15 cellular contexts compared by ENCODE assay signal in genomic region chr14:93953263-93953662, GRCh38. TPM values are rescaled to one million over a fixed set of nuclear protein-coding genes. Genes with fewer than 3 reads are reported as not detected.
DNase-seq lines count a peak whose midpoint lies in the region; ATAC-seq, FAIRE-seq and TF ChIP-seq lines count a peak whose summit lies in the region.
"Had no signal": no experiment of that assay in that cellular context is flagged by ENCODE, and none has a peak within 500 bp of the region (broad histone marks: within the 10 kb centered on the region; RNA-seq: fewer than 3 reads in every experiment).

No MANE protein-coding gene starts in this region.

- no peaks in the 10 kb centered on the region for H4K20me1 ChIP-seq in H9 (ENCODE audit: control insufficient read depth, insufficient read depth, insufficient read length)
- H4K20me1 ChIP-seq in K562 (replicated peaks; ENCODE audit: control insufficient read depth, insufficient read depth, low read length) = no peaks in the 10 kb centered on the region; the same call in 1 of the 2 replicates
- no peaks in the 10 kb centered on the region for H4K20me1 ChIP-seq in mammary epithelial cell (ENCODE audit: insufficient read depth, low read length)

- H2BK120ac ChIP-seq in H9 (ENCODE audit: low read depth, low read length, poor library complexity, severe bottlenecking) = no peak overlapping the region

- H3K4me1 ChIP-seq in H9 (ENCODE audit: insufficient read depth, low read length) (no peaks in the 10 kb centered on the region; the same call in 1 of the 2 replicates), K562 (replicated peaks in 1 of 2; ENCODE audit: control insufficient read depth in 2 of 2, insufficient read depth in 2 of 2, low read length in 2 of 2) (no peaks in the 10 kb centered on the region), gastrocnemius medialis (peaks cover 67 to 90% of the 10 kb centered on the region in 2 donors), mammary epithelial cell (ENCODE audit: insufficient read depth, low read length) (peaks cover 7% of the 10 kb centered on the region)

- H3K4ac ChIP-seq in H9 (ENCODE audit: low read depth, low read length) = no peak overlapping the region

- DNase-seq in activated CD8-positive, alpha-beta memory T cell treated with anti-CD3 and anti-CD28 coated beads, Interleukin-2, amount 10 ng/mL, durations not matched to agents 7 days and 5 days = no peak
- no peak for DNase-seq in activated CD8-positive, alpha-beta memory T cell treated with anti-CD3 and anti-CD28 coated beads, Interleukin-2, amount 50 U/mL, for 48 hours
- DNase-seq in H9 (peak; percentile 66), K562 (ENCODE audit: extremely low read depth in 1 of 4, low spot score in 3 of 4) (peak in 1 of 4 experiments; percentile 20), gastrocnemius medialis (no peak), mammary epithelial cell (no peak), T-helper 9 cell (no peak)
- no peak for DNase-seq in activated CD4-positive, alpha-beta T cell treated with anti-CD3 and anti-CD28 coated beads, Interleukin-2, amount 50 U/mL, for 4 hours
- DNase-seq: caudate nucleus, IMR-90, NCI-H1436 had no signal

- H3K18ac ChIP-seq in H9 (ENCODE audit: insufficient read length, low read depth, low read length) = no peak overlapping the region

- CTCF ChIA-PET in activated CD8-positive, alpha-beta memory T cell treated with anti-CD3 and anti-CD28 coated beads, Interleukin-2, amount 10 ng/mL, durations not matched to agents 7 days and 5 days (lab: Charles Lee) = interaction anchor here (0.5 to 17.4 kb wide), 12 partner anchors 10 to 98 kb away, joined by 3 to 309 read pairs (median 8); partner anchors contain the start of gene ASB2
- CTCF ChIA-PET in K562 (lab: Yijun Ruan, JAX; ENCODE audit: low intra/inter-chr PET ratio) (interaction anchor here (0.6 to 1.2 kb wide), 2 partner anchors 49 to 189 kb away, joined by 3 read pairs; no protein-coding TSS in a partner anchor), mammary epithelial cell (lab: Charles Lee; ENCODE audit: low non-redundant PET) (no interaction called here)

- no TSS peak for BruUV-seq in K562 (replicated peaks; lab: Mats Ljungman, UMichigan)
- no TSS peak for BruUV-seq in mammary epithelial cell (replicated peaks; lab: Mats Ljungman, UMichigan)

- H3K27me3 ChIP-seq in H9 (ENCODE audit: insufficient read depth, low read length) (no peaks in the 10 kb centered on the region), K562 (ENCODE audit: control insufficient read depth in 2 of 2, insufficient read depth in 2 of 2, low read length in 2 of 2) (peaks cover 2 to 19% of the 10 kb centered on the region in 2 experiments; a peak in 2 of 5 replicates), gastrocnemius medialis (no peaks in the 10 kb centered on the region), mammary epithelial cell (ENCODE audit: insufficient read depth, low read length) (no peaks in the 10 kb centered on the region)

- no peaks in the 10 kb centered on the region for H3K9me3 ChIP-seq in H9 (ENCODE audit: control insufficient read depth, low read depth, low read length)
- no peaks in the 10 kb centered on the region for H3K9me3 ChIP-seq in K562 (replicated peaks; ENCODE audit: control insufficient read depth, insufficient read depth, low read depth, low read length)
- H3K9me3 ChIP-seq in gastrocnemius medialis = no peaks in the 10 kb centered on the region
- no peaks in the 10 kb centered on the region for H3K9me3 ChIP-seq in mammary epithelial cell (replicated peaks; ENCODE audit: insufficient read depth, low read length)

- H2AK5ac ChIP-seq in H9 (ENCODE audit: insufficient read length, low read length) = no peak overlapping the region

- H3K23me2 ChIP-seq in H9 (ENCODE audit: insufficient read length, low read depth, low read length, poor library complexity, severe bottlenecking) = no peaks in the 10 kb centered on the region

- no peak overlapping the region for H3T11ph ChIP-seq in H9 (ENCODE audit: low read length)

- H3K27ac Mint-ChIP-seq in activated CD8-positive, alpha-beta memory T cell treated with anti-CD3 and anti-CD28 coated beads, Interleukin-2, amount 10 ng/mL, durations not matched to agents 7 days and 5 days = peak overlapping the region; percentile 99
- no peak overlapping the region for H3K27ac Mint-ChIP-seq in H9

- H3K27ac ChIP-seq in H9 (ENCODE audit: insufficient read length, low read depth, low read length) (no peak overlapping the region), K562 (ENCODE audit: extremely low read depth, low read depth, low read length) (no peak overlapping the region), gastrocnemius medialis (peak overlapping the region; percentile 97 to 100 (median 98)), mammary epithelial cell (ENCODE audit: insufficient read depth, low read depth, low read length) (no peak overlapping the region)

- no peak overlapping the region for H2BK5ac ChIP-seq in H9 (ENCODE audit: insufficient read length, low read length)

- no peak overlapping the region for H4K91ac ChIP-seq in H9 (ENCODE audit: insufficient read length, low read depth, low read length)

- POLR2A ChIA-PET in K562 (lab: Yijun Ruan, JAX) = no interaction called here

- no peak overlapping the region for H2BK15ac ChIP-seq in H9 (ENCODE audit: low read depth, low read length)

- no peak overlapping the region for H2AFZ ChIP-seq in H9 (ENCODE audit: low read length)
- no peak overlapping the region for H2AFZ ChIP-seq in K562 (ENCODE audit: low read depth, low read length)
- no peak overlapping the region for H2AFZ ChIP-seq in mammary epithelial cell (ENCODE audit: low read depth, low read length)

- no peak overlapping the region for H2BK12ac ChIP-seq in H9 (ENCODE audit: insufficient read length, low read depth, low read length)

- H3K36me3 Mint-ChIP-seq in activated CD8-positive, alpha-beta memory T cell treated with anti-CD3 and anti-CD28 coated beads, Interleukin-2, amount 10 ng/mL, durations not matched to agents 7 days and 5 days = peaks cover 77% of the 10 kb centered on the region
- no peaks in the 10 kb centered on the region for H3K36me3 Mint-ChIP-seq in H9 (ENCODE audit: insufficient read depth in 1 of 3, low read depth in 3 of 3)

- TF ChIP-seq POLR2A in K562 (conservative IDR thresholded peaks at IDR 0.05) = no peak
- no peak for TF ChIP-seq POLR2A in gastrocnemius medialis (IDR thresholded peaks at IDR 0.05)

- dilution Hi-C loops in mammary epithelial cell (cut with HindIII; ENCODE audit: low sequenced_read_pairs) = loop anchor here (5.0 kb wide), 1 partner anchor 46 kb away; no protein-coding TSS in a partner anchor

- no peak for TF ChIP-seq EP300 in K562 (IDR thresholded peaks at IDR 0.05; ENCODE audit: low read length)

- H3K36me3 ChIP-seq in K562 (ENCODE audit: control insufficient read depth, insufficient read depth, low read length) (no peaks in the 10 kb centered on the region), gastrocnemius medialis (peaks cover 0 to 70% of the 10 kb centered on the region in 2 donors), mammary epithelial cell (ENCODE audit: insufficient read depth, low read length) (no peaks in the 10 kb centered on the region)

- H3K9me1 ChIP-seq in K562 (ENCODE audit: control insufficient read depth, insufficient read depth, low read length) = no peaks in the 10 kb centered on the region

- H3K9me3 Mint-ChIP-seq in activated CD8-positive, alpha-beta memory T cell treated with anti-CD3 and anti-CD28 coated beads, Interleukin-2, amount 10 ng/mL, durations not matched to agents 7 days and 5 days (ENCODE audit: low read depth) = no peaks in the 10 kb centered on the region
- no peaks in the 10 kb centered on the region; a peak in 1 of 5 replicates for H3K9me3 Mint-ChIP-seq in H9

- no peak overlapping the region for H2BK20ac ChIP-seq in H9 (ENCODE audit: low read depth, low read length, poor library complexity, severe bottlenecking)

- H3K4me3 ChIP-seq in K562 (no peak overlapping the region), gastrocnemius medialis (no peak overlapping the region), mammary epithelial cell (replicated peaks in 1 of 3; ENCODE audit: insufficient read depth in 1 of 3, low read depth in 2 of 3, low read length in 3 of 3) (no peak overlapping the region)

- peak overlapping the region; percentile 99 for H3K4me3 Mint-ChIP-seq in activated CD8-positive, alpha-beta memory T cell treated with anti-CD3 and anti-CD28 coated beads, Interleukin-2, amount 10 ng/mL, durations not matched to agents 7 days and 5 days
- no peak overlapping the region for H3K4me3 Mint-ChIP-seq in H9

- FAIRE-seq in K562 (lab: Jason Lieb, UNC) = no peak
- FAIRE-seq: H54 had no signal

- H4K8ac ChIP-seq in H9 (replicated peaks; ENCODE audit: insufficient read length, low read depth, low read length) = no peak overlapping the region

- no peaks in the 10 kb centered on the region for H3K79me2 ChIP-seq in H9 (ENCODE audit: insufficient read depth, low read length)
- no peaks in the 10 kb centered on the region for H3K79me2 ChIP-seq in K562 (ENCODE audit: control insufficient read depth, insufficient read depth, low read length)
- H3K79me2 ChIP-seq in mammary epithelial cell (ENCODE audit: insufficient read depth, low read length) = no peaks in the 10 kb centered on the region

- in situ Hi-C loops in K562 (cut with MboI) (no loop called here), gastrocnemius medialis (cut with MboI; ENCODE audit: low sequenced_read_pairs in 4 of 4) (no loop called here), mammary epithelial cell (cut with MboI; ENCODE audit: low sequenced_read_pairs in 2 of 2) (no loop called here)

- TF ChIP-seq RAD21 in K562 (CRISPR knock-in tag; conservative IDR thresholded peaks at IDR 0.05 in 1 of 2, IDR thresholded peaks at IDR 0.05 in 1 of 2) = no peak

- no peaks in the 10 kb centered on the region for H3K27me3 Mint-ChIP-seq in activated CD8-positive, alpha-beta memory T cell treated with anti-CD3 and anti-CD28 coated beads, Interleukin-2, amount 10 ng/mL, durations not matched to agents 7 days and 5 days
- no peaks in the 10 kb centered on the region; the same call in none of the 2 replicates for H3K27me3 Mint-ChIP-seq in H9 (ENCODE audit: low read depth)

- peaks cover 89% of the 10 kb centered on the region for H3K4me1 Mint-ChIP-seq in activated CD8-positive, alpha-beta memory T cell treated with anti-CD3 and anti-CD28 coated beads, Interleukin-2, amount 10 ng/mL, durations not matched to agents 7 days and 5 days
- peaks cover 25 to 34% of the 10 kb centered on the region in 2 experiments for H3K4me1 Mint-ChIP-seq in H9

- H3K9ac ChIP-seq in H9 (ENCODE audit: extremely low read depth, insufficient read length, low read length) (no peak overlapping the region), K562 (ENCODE audit: insufficient read depth in 1 of 2, low read depth in 2 of 2, low read length in 2 of 2) (no peak overlapping the region), mammary epithelial cell (ENCODE audit: insufficient read depth, low read length) (no peak overlapping the region)

- no peak overlapping the region for H3K4me2 ChIP-seq in H9 (ENCODE audit: insufficient read depth, insufficient read length, low read length)
- no peak overlapping the region for H3K4me2 ChIP-seq in K562 (ENCODE audit: insufficient read depth, low read length)
- no peak overlapping the region for H3K4me2 ChIP-seq in mammary epithelial cell (ENCODE audit: insufficient read depth, low read depth, low read length)

- H3K14ac ChIP-seq in H9 (ENCODE audit: insufficient read depth, low read length) = no peak overlapping the region

- no peak overlapping the region for H3K23ac ChIP-seq in H9 (ENCODE audit: insufficient read length, low read depth, low read length)

- WGBS in H9 (ENCODE audit: extremely low coverage, insufficient read length, low lambda C conversion rate) = no CpG with 5 or more reads among the region's 14 CpGs
- 3% methylated on average over 12 of the region's 14 CpGs for WGBS in K562 (ENCODE audit: insufficient coverage, low coverage, missing lambda C conversion rate)
- WGBS in mammary epithelial cell (ENCODE audit: low coverage, missing lambda C conversion rate) = 100% methylated on average over 2 of the region's 14 CpGs

- intact Hi-C loops in K562 (cut with micrococcal nuclease) (no loop called here), gastrocnemius medialis (cut with DNase I; ENCODE audit: low total_unique reads) (no loop called here), mammary epithelial cell (cut with micrococcal nuclease) (no loop called here)

- H4K5ac ChIP-seq in H9 (ENCODE audit: insufficient read length, low read depth, low read length) = no peak overlapping the region

- H3K56ac ChIP-seq in H9 (ENCODE audit: insufficient read length, low read depth, low read length) = no peak overlapping the region

- ATAC-seq in activated CD8-positive, alpha-beta memory T cell treated with anti-CD3 and anti-CD28 coated beads, Interleukin-2, amount 10 ng/mL, durations not matched to agents 7 days and 5 days = no peak
- ATAC-seq in K562 = peak; percentile 47; the same call in 1 of the 3 replicates
- no peak for ATAC-seq in gastrocnemius medialis
- ATAC-seq: esophagus mucosa had no signal

- TF ChIP-seq CTCF in H9 (conservative IDR thresholded peaks at IDR 0.05) (peak; percentile 52), K562 (IDR thresholded peaks at IDR 0.05 in 2 of 3, conservative IDR thresholded peaks at IDR 0.05 in 1 of 3; ENCODE audit: insufficient read depth in 2 of 3, low read depth in 1 of 3, low read length in 3 of 3) (peak in 1 of 3 experiments; percentile 14; a peak in 1 of 6 replicates), gastrocnemius medialis (IDR thresholded peaks at IDR 0.05 in 4 of 5, conservative IDR thresholded peaks at IDR 0.05 in 1 of 5) (peak in 1 of 5 experiments; percentile 27), mammary epithelial cell (conservative IDR thresholded peaks at IDR 0.05 in 1 of 2, IDR thresholded peaks at IDR 0.05 in 1 of 2; ENCODE audit: extremely low read depth in 1 of 2, insufficient read depth in 1 of 2, low read depth in 1 of 2, low read length in 2 of 2) (no peak)

- H3K79me1 ChIP-seq in H9 (ENCODE audit: insufficient read depth, low read depth, low read length, poor library complexity, severe bottlenecking) = no peaks in the 10 kb centered on the region

RNA-seq across cellular contexts. Expression of gene ASB2, which starts 23.1 kb away (rescaled TPM):
- 100 to 1,000 TPM; 116 to 177 TPM for total RNA-seq in activated CD8-positive, alpha-beta memory T cell treated with anti-CD3 and anti-CD28 coated beads, Interleukin-2, amount 10 ng/mL, durations not matched to agents 7 days and 5 days
- total RNA-seq in H9 (2021) (0.35 and 1.3 TPM in 2 replicates), K562 (2014; rRNA removed) (not detected in 2 replicates), K562 (2014; rRNA removed; fragmentation: Illumina TruSeq; extraction: Trizol) (not detected in 2 replicates), K562 (2015; rRNA removed; fragmentation: Illumina TruSeq; extraction: Trizol) (not detected in 2 replicates), K562 (2021) (not detected in 2 replicates), gastrocnemius medialis (100 to 1,000 TPM; 335 to 819 (median 539) TPM), mammary epithelial cell (under 1 TPM; 0.17 to 0.19 TPM)
- not detected in 2 replicates for total RNA-seq in K562 (2011; cell fraction: chromatin; rRNA removed; ENCODE audit: low replicate concordance)
- total RNA-seq in K562 (2011; cell fraction: nucleolus; rRNA removed) = not detected in 2 replicates
- total RNA-seq in K562 (2011; cell fraction: nucleoplasm; rRNA removed) = not detected in 2 replicates
- polyA plus RNA-seq in K562 (2011; rRNA removed) (not detected in 2 replicates), K562 (2014; fragmentation: Illumina TruSeq; extraction: Trizol) (not detected in 2 replicates), K562 (2014; fragmentation: Nextera tagmentation; extraction: Ambion mirVana) (not detected), K562 (2014; rRNA removed) (not detected in 2 replicates), mammary epithelial cell (0.92 TPM)
- not detected in 2 replicates for polyA plus RNA-seq in K562 (2011; cell fraction: cytosol; rRNA removed)
- not detected in 2 replicates for polyA plus RNA-seq in K562 (2011; cell fraction: nucleus; rRNA removed)
- 0.12 TPM in 1 of 2 replicates, not detected in the other for polyA plus RNA-seq in K562 (2012)
- polyA minus RNA-seq in K562 (2011; rRNA and poly(A)+ RNA removed) = not detected in 2 replicates
- polyA minus RNA-seq in K562 (2011; cell fraction: cytosol; rRNA and poly(A)+ RNA removed) = not detected in 2 replicates
- not detected in 2 replicates for polyA minus RNA-seq in K562 (2011; cell fraction: nucleus; rRNA and poly(A)+ RNA removed)
- not detected for polyA minus RNA-seq in mammary epithelial cell

RNA-seq across cellular contexts. Expression of gene FAM181A, which starts 26.1 kb away (rescaled TPM):
- total RNA-seq in activated CD8-positive, alpha-beta memory T cell treated with anti-CD3 and anti-CD28 coated beads, Interleukin-2, amount 10 ng/mL, durations not matched to agents 7 days and 5 days = not detected
- total RNA-seq in H9 (2021) (not detected in 2 replicates), K562 (2014; rRNA removed) (not detected in 2 replicates), K562 (2014; rRNA removed; fragmentation: Illumina TruSeq; extraction: Trizol) (not detected in 2 replicates), K562 (2015; rRNA removed; fragmentation: Illumina TruSeq; extraction: Trizol) (not detected in 2 replicates), K562 (2021) (not detected in 2 replicates), gastrocnemius medialis (not detected), mammary epithelial cell (under 1 TPM in 1 of 2 donors, not detected in 1; 0.17 TPM)
- not detected in 2 replicates for total RNA-seq in K562 (2011; cell fraction: chromatin; rRNA removed; ENCODE audit: low replicate concordance)
- total RNA-seq in K562 (2011; cell fraction: nucleolus; rRNA removed) = not detected in 2 replicates
- not detected in 2 replicates for total RNA-seq in K562 (2011; cell fraction: nucleoplasm; rRNA removed)
- polyA plus RNA-seq in K562 (2011; rRNA removed) (not detected in 2 replicates), K562 (2014; fragmentation: Illumina TruSeq; extraction: Trizol) (not detected in 2 replicates), K562 (2014; fragmentation: Nextera tagmentation; extraction: Ambion mirVana) (not detected), K562 (2014; rRNA removed) (not detected in 2 replicates), mammary epithelial cell (0.18 TPM)
- not detected in 2 replicates for polyA plus RNA-seq in K562 (2011; cell fraction: cytosol; rRNA removed)
- not detected in 2 replicates for polyA plus RNA-seq in K562 (2011; cell fraction: nucleus; rRNA removed)
- polyA plus RNA-seq in K562 (2012) = not detected in 2 replicates
- polyA minus RNA-seq in K562 (2011; rRNA and poly(A)+ RNA removed) = not detected in 2 replicates
- polyA minus RNA-seq in K562 (2011; cell fraction: cytosol; rRNA and poly(A)+ RNA removed) = not detected in 2 replicates
- polyA minus RNA-seq in K562 (2011; cell fraction: nucleus; rRNA and poly(A)+ RNA removed) = not detected in 2 replicates
- polyA minus RNA-seq in mammary epithelial cell = not detected
- total RNA-seq: esophagus mucosa, IMR-90, skeletal muscle tissue, ureter had no signal
- polyA plus RNA-seq: IMR-90 had no signal

RNA-seq across cellular contexts. Expression of gene CCDC197, which starts 43.8 kb away (rescaled TPM):
- total RNA-seq in activated CD8-positive, alpha-beta memory T cell treated with anti-CD3 and anti-CD28 coated beads, Interleukin-2, amount 10 ng/mL, durations not matched to agents 7 days and 5 days = under 1 TPM in 1 of 2 experiments, not detected in 1; 0.14 TPM
- total RNA-seq in H9 (2021) (not detected in 2 replicates), K562 (2014; rRNA removed) (not detected in 2 replicates), K562 (2014; rRNA removed; fragmentation: Illumina TruSeq; extraction: Trizol) (not detected in 2 replicates), K562 (2015; rRNA removed; fragmentation: Illumina TruSeq; extraction: Trizol) (not detected in 2 replicates), K562 (2021) (not detected in 2 replicates), gastrocnemius medialis (under 1 TPM in 2 of 4 donors, not detected in 2; 0.56 to 0.61 TPM), mammary epithelial cell (not detected)
- not detected in 2 replicates for total RNA-seq in K562 (2011; cell fraction: chromatin; rRNA removed; ENCODE audit: low replicate concordance)
- total RNA-seq in K562 (2011; cell fraction: nucleolus; rRNA removed) = not detected in 2 replicates
- total RNA-seq in K562 (2011; cell fraction: nucleoplasm; rRNA removed) = not detected in 2 replicates
- polyA plus RNA-seq in K562 (2011; rRNA removed) (not detected in 2 replicates), K562 (2014; fragmentation: Illumina TruSeq; extraction: Trizol) (not detected in 2 replicates), K562 (2014; fragmentation: Nextera tagmentation; extraction: Ambion mirVana) (not detected), K562 (2014; rRNA removed) (not detected in 2 replicates), mammary epithelial cell (not detected)
- polyA plus RNA-seq in K562 (2011; cell fraction: cytosol; rRNA removed) = not detected in 2 replicates
- polyA plus RNA-seq in K562 (2011; cell fraction: nucleus; rRNA removed) = not detected in 2 replicates
- polyA plus RNA-seq in K562 (2012) = not detected in 2 replicates
- not detected in 2 replicates for polyA minus RNA-seq in K562 (2011; rRNA and poly(A)+ RNA removed)
- not detected in 2 replicates for polyA minus RNA-seq in K562 (2011; cell fraction: cytosol; rRNA and poly(A)+ RNA removed)
- not detected in 2 replicates for polyA minus RNA-seq in K562 (2011; cell fraction: nucleus; rRNA and poly(A)+ RNA removed)
- not detected for polyA minus RNA-seq in mammary epithelial cell
- total RNA-seq: esophagus mucosa, IMR-90, skeletal muscle tissue, ureter had no signal
- polyA plus RNA-seq: IMR-90 had no signal

Comparison
In these comparisons a context has a peak if more than half of its experiments do, and no peak if none do; other contexts are left out.
1. H3K27ac ChIP-seq: peak in gastrocnemius medialis (4 of 4); none in H9 (single experiment), K562 (single experiment) and mammary epithelial cell (single experiment).
2. RNA of gene ASB2, which starts 23.1 kb away (total RNA-seq): 335 to 819 TPM in gastrocnemius medialis and 116 to 177 TPM in activated CD8-positive, alpha-beta memory T cell treated with anti-CD3 and anti-CD28 coated beads, Interleukin-2, amount 10 ng/mL, durations not matched to agents 7 days and 5 days; 0.35 to 1.3 TPM in H9, 0.17 to 0.19 TPM in mammary epithelial cell and not detected in K562; every median in the first group is over 10 times any median in the second.